9 cellular contexts compared by ENCODE assay signal in genomic region chr16:89325861-89326471, GRCh38.
DNase-seq lines count a peak whose midpoint lies in the region; ATAC-seq, FAIRE-seq and TF ChIP-seq lines count a peak whose summit lies in the region.
"Had no signal": no experiment of that assay in that cellular context is flagged by ENCODE, and none has a peak within 500 bp of the region (broad histone marks: within the 10 kb centered on the region; RNA-seq: fewer than 3 reads in every experiment).

No MANE protein-coding gene starts in this region.

- H3K9me3 ChIP-seq in OCI-LY7 (ENCODE audit: low read length): no peaks in the 10 kb centered on the region

- POLR2A ChIA-PET in OCI-LY7 (lab: Charles Lee): no interaction called here

- CTCF ChIA-PET in OCI-LY7 (lab: Charles Lee; ENCODE audit: unreplicated experiment): interaction anchor here (0.6 kb wide), 2 partner anchors 13 to 80 kb away, joined by 3 read pairs; no protein-coding TSS in a partner anchor

- peaks cover 83% of the 10 kb centered on the region for H3K4me1 Mint-ChIP-seq in activated T-cell treated with anti-CD3 and anti-CD28 coated beads, Interleukin-2, amount 50 U/mL, for 4 hours (ENCODE audit: low read depth)
- H3K4me1 Mint-ChIP-seq in stimulated activated naive CD8-positive, alpha-beta T cell treated with anti-CD3 and anti-CD28 coated beads, Interleukin-15, amount 100 ng/mL, for 72 hours: peaks cover 92% of the 10 kb centered on the region

- H3K4me3 ChIP-seq in OCI-LY7 (ENCODE audit: low read depth, low read length, poor library complexity, severe bottlenecking): peak overlapping the region; percentile 2
- no peak overlapping the region for H3K4me3 ChIP-seq in bronchial epithelial cell (ENCODE audit: low read depth, low read length)

- no peak for ATAC-seq in activated T-cell treated with anti-CD3 and anti-CD28 coated beads, Interleukin-2, amount 50 U/mL, for 4 hours
- ATAC-seq in stimulated activated naive CD8-positive, alpha-beta T cell treated with anti-CD3 and anti-CD28 coated beads, Interleukin-15, amount 100 ng/mL, for 72 hours: no peak
- no peak for ATAC-seq in GM21381 (IDR thresholded peaks at IDR 0.05; ENCODE audit: unreplicated experiment)
- no peak for ATAC-seq in GM21529 (IDR thresholded peaks at IDR 0.05; ENCODE audit: unreplicated experiment)

- H3K4me3 Mint-ChIP-seq in activated T-cell treated with anti-CD3 and anti-CD28 coated beads, Interleukin-2, amount 50 U/mL, for 4 hours: peak overlapping the region; percentile 31
- H3K4me3 Mint-ChIP-seq in stimulated activated naive CD8-positive, alpha-beta T cell treated with anti-CD3 and anti-CD28 coated beads, Interleukin-15, amount 100 ng/mL, for 72 hours: peak overlapping the region; percentile 30 to 41

- peaks cover 8% of the 10 kb centered on the region for H3K36me3 Mint-ChIP-seq in activated T-cell treated with anti-CD3 and anti-CD28 coated beads, Interleukin-2, amount 50 U/mL, for 4 hours (ENCODE audit: insufficient read depth)

- peaks cover 13% of the 10 kb centered on the region for H3K36me3 ChIP-seq in OCI-LY7 (ENCODE audit: insufficient read depth, low read length)
- peaks cover 12% of the 10 kb centered on the region for H3K36me3 ChIP-seq in bronchial epithelial cell (ENCODE audit: control insufficient read depth, insufficient read depth, low read length)

- no TSS peak for BruUV-seq in OCI-LY7 (replicated peaks; lab: Mats Ljungman, UMichigan)

- H3K4me1 ChIP-seq in OCI-LY7 (ENCODE audit: insufficient read depth, low read length, poor library complexity, severe bottlenecking): peaks cover 30% of the 10 kb centered on the region

- no peak for DNase-seq in activated T-cell treated with anti-CD3 and anti-CD28 coated beads, Interleukin-2, amount 50 U/mL, for 4 hours
- no peak for DNase-seq in activated T-cell treated with anti-CD3 and anti-CD28 coated beads for 4 hours
- DNase-seq in OCI-LY7 (ENCODE audit: low spot score): peak; percentile 44
- DNase-seq in bronchial epithelial cell (ENCODE audit: low read depth): peak; percentile 69
- DNase-seq in kidney tubule cell (ENCODE audit: low spot score): peak; percentile 70
- DNase-seq in stimulated activated naive CD8-positive, alpha-beta T cell treated with anti-CD3 and anti-CD28 coated beads, Interleukin-15, amount 100 ng/mL, for 72 hours: no peak

- no peaks in the 10 kb centered on the region for H3K27me3 ChIP-seq in bronchial epithelial cell (ENCODE audit: control insufficient read depth, insufficient read depth, low read length)

- peaks cover 22% of the 10 kb centered on the region for H4K20me1 ChIP-seq in OCI-LY7 (ENCODE audit: insufficient read depth, low read length)

- H3K9me2 ChIP-seq in OCI-LY7 (ENCODE audit: insufficient read depth, low read length): no peaks in the 10 kb centered on the region

- no peaks in the 10 kb centered on the region for H3K27me3 Mint-ChIP-seq in activated T-cell treated with anti-CD3 and anti-CD28 coated beads, Interleukin-2, amount 50 U/mL, for 4 hours (ENCODE audit: low read depth)
- no peaks in the 10 kb centered on the region for H3K27me3 Mint-ChIP-seq in stimulated activated naive CD8-positive, alpha-beta T cell treated with anti-CD3 and anti-CD28 coated beads, Interleukin-15, amount 100 ng/mL, for 72 hours

- intact Hi-C loops in OCI-LY7 (cut with micrococcal nuclease; ENCODE audit: unreplicated experiment): no loop called here

- peak overlapping the region in 1 of 2 donors; percentile 76 for H3K27ac Mint-ChIP-seq in stimulated activated naive CD8-positive, alpha-beta T cell treated with anti-CD3 and anti-CD28 coated beads, Interleukin-15, amount 100 ng/mL, for 72 hours

- no peak for TF ChIP-seq CTCF in OCI-LY7 (conservative IDR thresholded peaks at IDR 0.05; ENCODE audit: low read length)
- no peak for TF ChIP-seq CTCF in bronchial epithelial cell (IDR thresholded peaks at IDR 0.05; ENCODE audit: insufficient read depth, low read length, severe bottlenecking)

- no peak for FAIRE-seq in bronchial epithelial cell (lab: Jason Lieb, UNC)
- FAIRE-seq: colon had no signal

- peak overlapping the region; percentile 45 for H3K27ac ChIP-seq in OCI-LY7 (ENCODE audit: low read depth, low read length, poor library complexity, severe bottlenecking)

- peak overlapping the region; percentile 61 for H3K4me2 ChIP-seq in OCI-LY7 (ENCODE audit: low read length)

- no peak overlapping the region for H2AFZ ChIP-seq in OCI-LY7 (ENCODE audit: low read length)

- peaks cover 94% of the 10 kb centered on the region for H3K79me2 ChIP-seq in OCI-LY7 (ENCODE audit: insufficient read depth, low read depth, low read length)

- no peaks in the 10 kb centered on the region for H3K9me3 Mint-ChIP-seq in activated T-cell treated with anti-CD3 and anti-CD28 coated beads, Interleukin-2, amount 50 U/mL, for 4 hours
- no peaks in the 10 kb centered on the region for H3K9me3 Mint-ChIP-seq in stimulated activated naive CD8-positive, alpha-beta T cell treated with anti-CD3 and anti-CD28 coated beads, Interleukin-15, amount 100 ng/mL, for 72 hours

Comparison
In these comparisons a context has a peak if more than half of its experiments do, and no peak if none do; other contexts are left out.
1. DNase-seq: peak in OCI-LY7 (single experiment), bronchial epithelial cell (single experiment) and kidney tubule cell (single experiment); none in activated T-cell treated with anti-CD3 and anti-CD28 coated beads, Interleukin-2, amount 50 U/mL, for 4 hours (single experiment), activated T-cell treated with anti-CD3 and anti-CD28 coated beads for 4 hours (single experiment) and stimulated activated naive CD8-positive, alpha-beta T cell treated with anti-CD3 and anti-CD28 coated beads, Interleukin-15, amount 100 ng/mL, for 72 hours (0 of 2).